In the genomic region with DNA sequence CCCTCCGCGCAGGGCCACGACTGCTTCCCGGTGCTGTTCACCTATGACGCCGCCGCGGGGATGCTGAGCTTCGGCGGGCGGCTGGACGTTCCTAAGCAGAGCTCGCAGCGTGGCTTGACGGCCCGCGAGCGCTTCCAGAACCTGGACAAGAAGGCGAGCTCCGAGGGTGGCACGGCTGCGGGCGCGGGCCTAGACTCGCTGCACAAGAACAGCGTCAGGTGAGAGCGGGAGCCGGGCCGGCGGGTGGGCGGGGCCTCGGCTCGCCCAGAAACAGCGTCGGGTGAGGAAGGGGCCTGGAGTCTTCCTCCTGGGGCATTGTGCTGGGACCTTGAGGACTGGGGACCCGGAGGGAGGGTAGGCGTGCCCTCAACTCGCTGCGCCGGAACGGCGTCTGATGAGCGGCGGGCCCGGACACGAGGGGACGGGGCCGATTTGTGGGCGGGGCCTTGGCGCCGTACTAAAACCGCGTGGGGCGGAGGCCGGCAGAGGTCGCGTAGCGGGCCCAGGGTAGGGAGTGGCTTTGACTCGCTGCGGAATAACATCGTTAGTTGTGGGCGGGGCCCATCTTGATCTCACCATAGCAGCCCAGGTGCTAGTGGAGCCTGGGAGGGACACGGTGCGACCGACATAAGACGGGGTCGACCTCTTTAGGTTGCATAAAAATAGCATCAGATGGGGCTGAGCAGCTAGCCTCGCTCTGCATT, we compare ENCODE assay signal across 8 cellular contexts. TPM values are rescaled to one million over a fixed set of nuclear protein-coding genes. Genes with fewer than 3 reads are reported as not detected.
DNase-seq lines count a peak whose midpoint lies in the region; FAIRE-seq lines count a peak whose summit lies in the region.

No MANE protein-coding gene starts in this region.

- peak overlapping the region; percentile 96 for H3K4me3 ChIP-seq in iPS-15b (ENCODE audit: low read depth, low read length)
- H3K4me3 ChIP-seq in small intestine (ENCODE audit: low read depth in 1 of 2, low read length in 2 of 2): peak overlapping the region; percentile 34 to 53

- H3K27ac ChIP-seq in angular gyrus (ENCODE audit: low read depth, low read length): peak overlapping the region; percentile 34
- H3K27ac ChIP-seq in small intestine (ENCODE audit: low read depth in 1 of 2, low read length in 1 of 2): peak overlapping the region; percentile 45 to 82

- H3K9me3 ChIP-seq in iPS-15b (ENCODE audit: control insufficient read depth, insufficient read depth, low read length) (no peaks in the 10 kb centered on the region), small intestine (ENCODE audit: control insufficient read depth, low read depth) (no peaks in the 10 kb centered on the region)

- H3K9ac ChIP-seq in iPS-15b (ENCODE audit: low read depth, low read length): peak overlapping the region; percentile 79

- H3K9me3 Mint-ChIP-seq in T-helper 1 cell treated with Interleukin-12 subunit alpha and Interleukin-12 subunit beta and Interleukin-4 antibody, amounts not matched to agents 30 μg/mL and 1 μg/mL, for 36 hours: no peaks in the 10 kb centered on the region

- H3K4me1 Mint-ChIP-seq in T-helper 1 cell treated with Interleukin-12 subunit alpha and Interleukin-12 subunit beta and Interleukin-4 antibody, amounts not matched to agents 30 μg/mL and 1 μg/mL, for 36 hours (ENCODE audit: low read depth): peaks cover 15% of the 10 kb centered on the region

- peaks cover 44% of the 10 kb centered on the region for H3K36me3 Mint-ChIP-seq in T-helper 1 cell treated with Interleukin-12 subunit alpha and Interleukin-12 subunit beta and Interleukin-4 antibody, amounts not matched to agents 30 μg/mL and 1 μg/mL, for 36 hours (ENCODE audit: low read depth)

- 6 to 15% (median 9%) methylated on average over 48 to 68 of the region's 68 CpGs for WGBS in small intestine, 3 donors

- H3K27me3 ChIP-seq in iPS-15b (ENCODE audit: control insufficient read depth, insufficient read depth, low read length) (no peaks in the 10 kb centered on the region), small intestine (ENCODE audit: control insufficient read depth in 2 of 2, insufficient read depth in 2 of 2, low read length in 2 of 2) (no peaks in the 10 kb centered on the region)

- H3K27me3 Mint-ChIP-seq in T-helper 1 cell treated with Interleukin-12 subunit alpha and Interleukin-12 subunit beta and Interleukin-4 antibody, amounts not matched to agents 30 μg/mL and 1 μg/mL, for 36 hours (ENCODE audit: low read depth): no peaks in the 10 kb centered on the region

- H3K4me3 Mint-ChIP-seq in T-helper 1 cell treated with Interleukin-12 subunit alpha and Interleukin-12 subunit beta and Interleukin-4 antibody, amounts not matched to agents 30 μg/mL and 1 μg/mL, for 36 hours: peak overlapping the region; percentile 65

- H3K4me1 ChIP-seq in iPS-15b (ENCODE audit: control insufficient read depth, insufficient read depth, low read length): peaks cover 3% of the 10 kb centered on the region
- H3K4me1 ChIP-seq in small intestine (ENCODE audit: control insufficient read depth in 2 of 2, insufficient read depth in 1 of 2, low read depth in 1 of 2, low read length in 1 of 2): peaks cover 3% of the 10 kb centered on the region in 2 donors

- H3K36me3 ChIP-seq in iPS-15b (ENCODE audit: control insufficient read depth, insufficient read depth, low read length) (peaks cover 31% of the 10 kb centered on the region), small intestine (ENCODE audit: control insufficient read depth in 2 of 2, insufficient read depth in 2 of 2, low read length in 2 of 2) (peaks cover 17 to 22% of the 10 kb centered on the region in 2 donors)

- in situ Hi-C loops in G401 (cut with HindIII; ENCODE audit: low sequenced_read_pairs): no loop called here

- FAIRE-seq in small intestine (lab: Jason Lieb, UNC): no peak

- DNase-seq in G401 (ENCODE audit: low spot score) (peak; percentile 82), HUDEP-2 (lab: John Stamatoyannopoulos, UW; ENCODE audit: unreplicated experiment in 76 of 76) (peak in 48 of 76 experiments; percentile 2 to 67 (median 42)), small intestine (peak; percentile 90), NOMO-1 treated with dmso at 0.1 percent for 144 hours (lab: John Stamatoyannopoulos, UW; ENCODE audit: unreplicated experiment) (no peak), kidney glomerular epithelial cell (lab: John Stamatoyannopoulos, UW) (no peak)

- peak overlapping the region; percentile 76 for H3K27ac Mint-ChIP-seq in T-helper 1 cell treated with Interleukin-12 subunit alpha and Interleukin-12 subunit beta and Interleukin-4 antibody, amounts not matched to agents 30 μg/mL and 1 μg/mL, for 36 hours

RNA-seq across cellular contexts. Expression of gene PDAP1, which starts 15.6 kb away (rescaled TPM):
- 169 and 215 TPM in 2 replicates for total RNA-seq in G401 (2014; rRNA removed; shearing (Covaris generic))
- polyA plus RNA-seq in small intestine: 100 to 1,000 TPM; 108 to 212 (median 113) TPM

RNA-seq across cellular contexts. Expression of gene BUD31, which starts 16.0 kb away (rescaled TPM):
- total RNA-seq in G401 (2014; rRNA removed; shearing (Covaris generic)): 91.6 and 96.3 TPM in 2 replicates
- 100 to 1,000 TPM; 130 to 166 (median 135) TPM for polyA plus RNA-seq in small intestine

RNA-seq across cellular contexts. Expression of gene ARPC1B, which starts 18.3 kb away (rescaled TPM):
- total RNA-seq in G401 (2014; rRNA removed; shearing (Covaris generic)): 281 and 284 TPM in 2 replicates
- polyA plus RNA-seq in small intestine: 100 to 1,000 TPM; 316 to 358 (median 316) TPM

RNA-seq across cellular contexts. Expression of gene PTCD1, which starts 45.8 kb away (rescaled TPM):
- 10.9 and 28.1 TPM in 2 replicates for total RNA-seq in G401 (2014; rRNA removed; shearing (Covaris generic))
- 1 to 10 TPM; 2.7 to 4.1 (median 3.8) TPM for polyA plus RNA-seq in small intestine

RNA-seq across cellular contexts. Expression of gene CPSF4, which starts 45.9 kb away (rescaled TPM):
- total RNA-seq in G401 (2014; rRNA removed; shearing (Covaris generic)): 57.0 and 59.3 TPM in 2 replicates
- 10 to 100 TPM; 24.4 to 28.3 (median 27.0) TPM for polyA plus RNA-seq in small intestine

Comparison
In these comparisons a context has a peak if more than half of its experiments do, and no peak if none do; other contexts are left out.
1. DNase-seq: peak in G401 (single experiment), HUDEP-2 (48 of 76) and small intestine (single experiment); none in NOMO-1 treated with dmso at 0.1 percent for 144 hours (single experiment) and kidney glomerular epithelial cell (single experiment).